Comparison of ENCODE assay signal across 3 cellular contexts in the genomic region with DNA sequence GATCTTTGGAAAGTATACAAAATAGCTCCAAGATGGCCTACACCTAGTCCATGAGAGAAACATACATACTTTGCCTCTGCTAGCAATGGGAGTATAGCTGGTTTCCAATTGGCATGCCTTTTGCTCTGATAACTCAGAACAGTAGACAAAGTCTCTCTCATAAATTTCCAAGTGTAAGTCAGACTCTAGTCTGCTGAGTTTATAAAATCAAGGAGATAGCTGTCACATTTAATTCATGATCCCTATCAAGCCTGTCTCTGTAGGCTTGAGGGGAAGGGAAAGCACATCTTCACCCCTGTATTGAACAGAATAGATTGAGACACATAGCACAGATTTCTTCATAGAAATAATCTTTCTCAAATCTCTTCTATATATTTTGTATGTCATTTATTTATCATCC.
"Had no signal": no experiment of that assay in that cellular context is flagged by ENCODE, and none has a peak within 500 bp of the region (broad histone marks: within the 10 kb centered on the region; RNA-seq: fewer than 3 reads in every experiment).

No MANE protein-coding gene starts in this region.

- H3K4me3 ChIP-seq: GM12878 had no signal

- DNase-seq: GDM1, GF-D8 had no signal
